11 cellular contexts compared by ENCODE assay signal in the genomic region with DNA sequence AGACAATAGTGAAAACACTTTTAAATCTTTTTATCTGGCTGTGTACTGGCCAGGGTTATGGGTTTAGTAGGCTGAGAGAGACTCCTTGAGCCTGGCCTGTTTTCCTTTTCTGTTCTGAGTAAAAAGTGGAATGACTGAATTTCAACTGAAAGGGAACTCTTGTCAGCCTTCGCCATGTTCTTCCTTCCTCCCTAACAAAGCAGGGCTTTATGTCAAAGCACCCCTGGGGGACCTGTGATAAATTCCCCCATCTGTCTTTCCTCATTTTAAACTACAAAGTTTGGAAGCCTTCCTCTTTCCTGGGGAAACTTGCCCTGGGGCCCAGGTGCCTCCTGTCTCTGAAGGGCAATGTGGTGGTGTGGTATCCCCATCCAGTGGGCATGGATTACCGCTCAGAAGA. TPM values are rescaled to one million over a fixed set of nuclear protein-coding genes. Genes with fewer than 3 reads are reported as not detected.
DNase-seq lines count a peak whose midpoint lies in the region; ATAC-seq lines count a peak whose summit lies in the region.
"Had no signal": no experiment of that assay in that cellular context is flagged by ENCODE, and none has a peak within 500 bp of the region (broad histone marks: within the 10 kb centered on the region; RNA-seq: fewer than 3 reads in every experiment).

No MANE protein-coding gene starts in this region.

- no peak overlapping the region for H3K9ac ChIP-seq in SK-N-MC (ENCODE audit: insufficient read length)

- H3K9me3 ChIP-seq in SK-N-MC (ENCODE audit: low read depth, low read length), result no peaks in the 10 kb centered on the region
- H3K9me3 ChIP-seq: esophagus muscularis mucosa had no signal

- CTCF ChIA-PET in activated naive CD4-positive, alpha-beta T cell treated with anti-CD3 and anti-CD28 coated beads for 36 hours (lab: Charles Lee), result no interaction called here

- H3K4me3 Mint-ChIP-seq in activated naive CD4-positive, alpha-beta T cell treated with anti-CD3 and anti-CD28 coated beads for 36 hours, result no peak overlapping the region
- peak overlapping the region in 1 of 2 donors; percentile 21 for H3K4me3 Mint-ChIP-seq in effector memory CD8-positive, alpha-beta T cell

- peaks cover 7% of the 10 kb centered on the region for H3K36me3 Mint-ChIP-seq in activated naive CD4-positive, alpha-beta T cell treated with anti-CD3 and anti-CD28 coated beads for 36 hours (ENCODE audit: low read depth)
- H3K36me3 Mint-ChIP-seq in effector memory CD8-positive, alpha-beta T cell (ENCODE audit: insufficient read depth), result peaks cover 7% of the 10 kb centered on the region

- no peaks in the 10 kb centered on the region for H3K27me3 Mint-ChIP-seq in activated naive CD4-positive, alpha-beta T cell treated with anti-CD3 and anti-CD28 coated beads for 36 hours (ENCODE audit: low read depth)
- H3K27me3 Mint-ChIP-seq in effector memory CD8-positive, alpha-beta T cell, result no peaks in the 10 kb centered on the region

- H3K36me3 ChIP-seq in SK-N-MC (ENCODE audit: insufficient read depth, low read length), result peaks cover 13% of the 10 kb centered on the region
- H3K36me3 ChIP-seq: esophagus muscularis mucosa had no signal

- peak overlapping the region; percentile 32 for H3K27ac Mint-ChIP-seq in activated naive CD4-positive, alpha-beta T cell treated with anti-CD3 and anti-CD28 coated beads for 36 hours
- peak overlapping the region; percentile 91 for H3K27ac Mint-ChIP-seq in effector memory CD8-positive, alpha-beta T cell

- peaks cover 85% of the 10 kb centered on the region for H3K4me1 Mint-ChIP-seq in activated naive CD4-positive, alpha-beta T cell treated with anti-CD3 and anti-CD28 coated beads for 36 hours (ENCODE audit: low read depth)
- peaks cover 76 to 80% of the 10 kb centered on the region in 2 donors for H3K4me1 Mint-ChIP-seq in effector memory CD8-positive, alpha-beta T cell (ENCODE audit: low read depth in 2 of 2)

- ATAC-seq in effector memory CD8-positive, alpha-beta T cell (replicated peaks), result no peak
- peak; percentile 20 for ATAC-seq in sciatic nerve

- intact Hi-C loops in activated naive CD4-positive, alpha-beta T cell treated with anti-CD3 and anti-CD28 coated beads for 36 hours (cut with micrococcal nuclease), result no loop called here
- intact Hi-C loops in sciatic nerve (cut with DNase I), result no loop called here

- DNase-seq in activated naive CD4-positive, alpha-beta T cell treated with anti-CD3 and anti-CD28 coated beads for 36 hours, result no peak
- DNase-seq in activated naive CD4-positive, alpha-beta T cell treated with Interleukin-2 at 50 U/mL for 16 hours, result no peak
- DNase-seq in SK-N-MC (ENCODE audit: low read depth, low spot score) (no peak), sciatic nerve (ENCODE audit: low spot score) (no peak), COLO668 (lab: John Stamatoyannopoulos, UW; ENCODE audit: unreplicated experiment) (no peak), NCI-H2171 treated with DMSO at 0.1 percent for 48 hours (lab: John Stamatoyannopoulos, UW) (no peak), mesenteric fat pad (ENCODE audit: low spot score) (no peak)
- DNase-seq in effector memory CD8-positive, alpha-beta T cell, result no peak
- DNase-seq: activated CD4-positive, alpha-beta T cell treated with anti-CD3 and anti-CD28 coated beads, Interleukin-2, amount 50 U/mL, for 1 hour; occipital lobe had no signal

- H3K4me3 ChIP-seq in SK-N-MC, result no peak overlapping the region
- H3K4me3 ChIP-seq: esophagus muscularis mucosa had no signal

- peak overlapping the region; percentile 61; the same call in 1 of the 2 replicates for H3K27ac ChIP-seq in SK-N-MC

- H3K9me3 Mint-ChIP-seq in activated naive CD4-positive, alpha-beta T cell treated with anti-CD3 and anti-CD28 coated beads for 36 hours, result no peaks in the 10 kb centered on the region
- no peaks in the 10 kb centered on the region for H3K9me3 Mint-ChIP-seq in effector memory CD8-positive, alpha-beta T cell

RNA-seq across cellular contexts. Expression of a gene that starts 29.7 kb away (rescaled TPM):
- 100 to 1,000 TPM; 200 to 203 TPM for total RNA-seq in activated naive CD4-positive, alpha-beta T cell treated with anti-CD3 and anti-CD28 coated beads for 36 hours
- total RNA-seq in sciatic nerve (157 TPM), mesenteric fat pad (202 TPM)
